29 cellular contexts compared by ENCODE assay signal in the genomic region with DNA sequence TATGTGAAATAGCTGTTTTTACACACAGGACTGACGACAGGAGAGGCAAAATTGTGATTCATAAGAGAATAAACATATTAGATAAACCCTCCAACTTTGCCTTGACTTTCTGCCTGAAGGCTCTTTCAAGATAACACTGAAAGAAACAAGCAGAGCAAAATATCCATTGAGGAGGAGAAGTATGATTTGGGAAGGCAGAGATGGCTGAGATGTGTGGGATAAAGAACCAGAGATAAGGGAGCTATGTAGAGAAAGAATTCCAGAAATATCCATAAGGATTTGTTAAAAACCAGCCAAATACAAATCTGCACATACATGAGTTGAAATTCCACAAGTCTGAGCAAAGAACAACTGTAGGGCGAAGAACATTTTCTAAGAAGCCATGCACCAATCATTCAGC.
"Had no signal": no experiment of that assay in that cellular context is flagged by ENCODE, and none has a peak within 500 bp of the region (broad histone marks: within the 10 kb centered on the region; RNA-seq: fewer than 3 reads in every experiment).

No MANE protein-coding gene starts in this region.

- H3K27me3 Mint-ChIP-seq: naive thymus-derived CD4-positive, alpha-beta T cell; progenitor cell of endocrine pancreas; stimulated activated naive B cell treated with anti-CD40 and anti-IgM and Interleukin-4, amounts not matched to agents 10 μg/mL and 1 μg/mL and 100 μg/mL, for 72 hours; stimulated activated naive CD8-positive, alpha-beta T cell treated with anti-CD3 and anti-CD28 coated beads, Interleukin-15, Interleukin-2, amounts not matched to agents 100 ng/mL and 50 ng/mL, for 24 hours; type B pancreatic cell had no signal

- H3K4me1 ChIP-seq: parathyroid adenoma, psoas muscle, right lobe of liver, sigmoid colon, spleen, stomach, thyroid gland, tibial nerve, upper lobe of right lung, uterus had no signal

- H3K36me3 Mint-ChIP-seq: naive thymus-derived CD4-positive, alpha-beta T cell; neural progenitor cell; stimulated activated effector memory CD8-positive, alpha-beta T cell treated with anti-CD3 and anti-CD28 coated beads, Interleukin-12 subunit alpha, Interleukin-12 subunit beta, amount 100 ng/mL, for 72 hours; stimulated activated naive B cell treated with anti-CD40 and anti-IgM and Interleukin-4, amounts not matched to agents 10 μg/mL and 1 μg/mL and 100 μg/mL, for 72 hours; type B pancreatic cell had no signal

- ATAC-seq: naive thymus-derived CD4-positive, alpha-beta T cell; natural killer cell; psoas muscle; right lobe of liver; stimulated activated effector memory CD8-positive, alpha-beta T cell treated with anti-CD3 and anti-CD28 coated beads, Interleukin-12 subunit alpha, Interleukin-12 subunit beta, amount 100 ng/mL, for 72 hours; stimulated activated naive B cell treated with anti-CD40 and anti-IgM and Interleukin-4, amounts not matched to agents 10 μg/mL and 1 μg/mL and 100 μg/mL, for 72 hours; upper lobe of right lung had no signal

- H3K9me3 Mint-ChIP-seq: nephron, neural progenitor cell, type B pancreatic cell had no signal

- H3K36me3 ChIP-seq: neural progenitor cell, ovary, right lobe of liver, sigmoid colon, spleen, stomach, thoracic aorta, thyroid gland, tibial nerve, upper lobe of right lung, uterus had no signal

- H3K4me3 Mint-ChIP-seq: naive thymus-derived CD4-positive, alpha-beta T cell; natural killer cell; nephron; neural progenitor cell; stimulated activated effector memory CD8-positive, alpha-beta T cell treated with anti-CD3 and anti-CD28 coated beads, Interleukin-12 subunit alpha, Interleukin-12 subunit beta, amount 100 ng/mL, for 72 hours; stimulated activated naive B cell treated with anti-CD40 and anti-IgM and Interleukin-4, amounts not matched to agents 10 μg/mL and 1 μg/mL and 100 μg/mL, for 72 hours; stimulated activated naive CD8-positive, alpha-beta T cell treated with anti-CD3 and anti-CD28 coated beads, Interleukin-15, Interleukin-2, amounts not matched to agents 100 ng/mL and 50 ng/mL, for 24 hours; type B pancreatic cell had no signal

- H3K4me3 ChIP-seq: neural progenitor cell, ovary, psoas muscle, right lobe of liver, sigmoid colon, spleen, stomach, thoracic aorta, thyroid gland, tibial nerve, upper lobe of right lung, uterus had no signal

- H3K27ac Mint-ChIP-seq: naive thymus-derived CD4-positive, alpha-beta T cell; natural killer cell; nephron; neural progenitor cell; progenitor cell of endocrine pancreas; stimulated activated effector memory CD8-positive, alpha-beta T cell treated with anti-CD3 and anti-CD28 coated beads, Interleukin-12 subunit alpha, Interleukin-12 subunit beta, amount 100 ng/mL, for 72 hours; stimulated activated naive B cell treated with anti-CD40 and anti-IgM and Interleukin-4, amounts not matched to agents 10 μg/mL and 1 μg/mL and 100 μg/mL, for 72 hours; stimulated activated naive CD8-positive, alpha-beta T cell treated with anti-CD3 and anti-CD28 coated beads, Interleukin-15, Interleukin-2, amounts not matched to agents 100 ng/mL and 50 ng/mL, for 24 hours; type B pancreatic cell had no signal

- H3K9me3 ChIP-seq: ovary, psoas muscle, right lobe of liver, sigmoid colon, thoracic aorta, thyroid gland, tibial nerve, upper lobe of right lung, uterus had no signal

- H3K4me1 Mint-ChIP-seq: naive thymus-derived CD4-positive, alpha-beta T cell; natural killer cell; nephron; neural progenitor cell; stimulated activated effector memory CD8-positive, alpha-beta T cell treated with anti-CD3 and anti-CD28 coated beads, Interleukin-12 subunit alpha, Interleukin-12 subunit beta, amount 100 ng/mL, for 72 hours; stimulated activated naive B cell treated with anti-CD40 and anti-IgM and Interleukin-4, amounts not matched to agents 10 μg/mL and 1 μg/mL and 100 μg/mL, for 72 hours had no signal

- H3K27me3 ChIP-seq: neural progenitor cell, ovary, right lobe of liver, sigmoid colon, spleen, stomach, thyroid gland, tibial nerve, upper lobe of right lung, uterus had no signal

- DNase-seq: naive thymus-derived CD4-positive, alpha-beta T cell; natural killer cell; occipital lobe; ovary; posterior cingulate gyrus; psoas muscle; right lobe of liver; sigmoid colon; small intestine; spleen; stimulated activated CD4-positive, alpha-beta T cell treated with anti-CD3 and anti-CD28 coated beads, Interleukin-15, amount 100 ng/mL, for 24 hours; stimulated activated CD4-positive, alpha-beta T cell treated with anti-CD3 and anti-CD28 coated beads, Interleukin-2, amount 100 ng/mL, for 24 hours; stimulated activated CD4-positive, alpha-beta T cell treated with anti-CD3 and anti-CD28 coated beads, Interleukin-2, amount 100 ng/mL, for 48 hours; stimulated activated CD4-positive, alpha-beta T cell treated with anti-CD3 and anti-CD28 coated beads, Interleukin-4, amount 100 ng/mL, for 24 hours; stimulated activated naive B cell treated with anti-CD40 and anti-IgM and Interleukin-4, amounts not matched to agents 10 μg/mL and 1 μg/mL and 100 μg/mL, for 72 hours; stimulated activated naive CD4-positive, alpha-beta T cell treated with Interleukin-2 at 50 U/mL for 16 hours; stomach; thyroid gland; upper lobe of right lung; uterus had no signal

- H3K9ac ChIP-seq: neural progenitor cell, parathyroid adenoma had no signal

- H3K79me2 ChIP-seq: parathyroid adenoma had no signal

- H2AFZ ChIP-seq: neural progenitor cell, parathyroid adenoma had no signal

- H3K4me2 ChIP-seq: neural progenitor cell had no signal

- H3K27ac ChIP-seq: neural progenitor cell, ovary, parathyroid adenoma, psoas muscle, right lobe of liver, sigmoid colon, spleen, stomach, thoracic aorta, thyroid gland, tibial nerve, upper lobe of right lung, uterus had no signal
